Comparison of ENCODE assay signal across 9 cellular contexts in the genomic region with DNA sequence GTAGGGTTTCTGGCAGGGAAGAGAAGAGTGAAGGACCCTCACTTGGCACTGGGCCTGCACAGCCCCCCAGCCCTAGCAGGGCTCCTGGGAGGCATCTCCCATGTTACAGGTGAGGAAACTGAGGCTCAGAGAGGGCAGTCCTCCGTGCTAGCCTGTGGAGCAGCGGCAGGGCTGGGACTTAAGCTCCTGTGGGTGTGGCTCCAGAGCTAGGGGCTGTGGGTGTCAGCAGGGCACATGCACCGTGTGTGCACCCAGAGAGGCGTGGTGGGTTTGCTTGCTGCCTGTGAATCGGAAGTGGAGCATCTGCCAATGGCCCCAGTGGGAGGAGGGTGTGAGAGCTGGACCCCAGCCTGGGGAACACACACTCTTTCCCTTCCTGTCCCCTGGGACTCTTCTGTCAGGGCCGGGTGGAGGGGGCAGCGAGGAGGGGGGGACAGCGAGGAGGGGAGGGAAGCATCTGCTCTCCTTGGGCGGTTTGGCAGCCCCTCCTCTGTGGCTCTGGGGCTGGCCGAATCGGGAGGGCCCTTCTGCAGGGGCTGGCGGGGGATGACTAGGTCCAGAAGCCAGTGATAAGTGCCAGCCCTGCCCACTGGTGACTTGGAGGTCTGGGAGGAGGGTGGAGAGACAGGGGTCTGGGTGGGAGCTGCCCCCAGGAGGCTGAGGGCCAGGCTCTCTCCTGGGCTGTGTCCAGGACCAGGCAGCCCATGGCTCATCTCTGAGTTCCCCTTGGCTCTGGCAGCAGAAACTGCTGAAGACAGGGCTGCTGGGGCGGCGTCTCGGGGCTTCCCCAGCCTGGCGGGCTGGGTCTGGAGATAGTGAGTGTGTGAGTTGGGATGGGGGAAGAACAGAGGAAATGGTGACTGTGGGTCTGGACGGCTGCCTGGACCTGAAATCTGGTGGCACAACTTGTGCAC. TPM values are rescaled to one million over a fixed set of nuclear protein-coding genes. Genes with fewer than 3 reads are reported as not detected.
DNase-seq lines count a peak whose midpoint lies in the region; ATAC-seq and TF ChIP-seq lines count a peak whose summit lies in the region.
"Not testable (repeated sequence)": the region's sequence is repeated elsewhere in the genome, so short reads cannot be mapped to it uniquely, and the experiment has no call there.
"Had no signal": no experiment of that assay in that cellular context is flagged by ENCODE, and none has a peak within 500 bp of the region (broad histone marks: within the 10 kb centered on the region; RNA-seq: fewer than 3 reads in every experiment).

No MANE protein-coding gene starts in this region.

- not testable (repeated sequence) for H3K27me3 Mint-ChIP-seq in immature natural killer cell (ENCODE audit: low read depth in 3 of 3)

- not testable (repeated sequence) for H3K4me3 ChIP-seq in AG04450 (ENCODE audit: low read depth, low read length); colonic mucosa; rectal smooth muscle tissue (ENCODE audit: low read length)

- not testable (repeated sequence) for H3K27me3 ChIP-seq in AG04450 (ENCODE audit: control insufficient read depth, insufficient read depth, low read length); colonic mucosa; rectal smooth muscle tissue (ENCODE audit: control insufficient read depth, insufficient read depth, low read length)

- not testable (repeated sequence) for TF ChIP-seq CTCF in AG04450 (IDR thresholded peaks at IDR 0.05; ENCODE audit: low read depth, low read length); colonic mucosa (IDR thresholded peaks at IDR 0.05)

- CTCF ChIA-PET in AG04450 (lab: Charles Lee) = not testable (repeated sequence)

- peak overlapping the region; percentile 26 to 35 for H3K9ac ChIP-seq in colonic mucosa (ENCODE audit: low read depth in 2 of 2, low read length in 2 of 2)
- H3K9ac ChIP-seq in rectal smooth muscle tissue (ENCODE audit: low read length) = not testable (repeated sequence)

- H3K4me1 ChIP-seq in colonic mucosa = not testable (repeated sequence)
- H3K4me1 ChIP-seq in rectal smooth muscle tissue (ENCODE audit: control insufficient read depth, insufficient read depth, low read length) = peaks cover 73% of the 10 kb centered on the region

- not testable (repeated sequence) for H3K9me3 ChIP-seq in AG04450 (ENCODE audit: control insufficient read depth, insufficient read depth, low read length); colonic mucosa

- not testable (repeated sequence) for H3K36me3 Mint-ChIP-seq in immature natural killer cell

- peak overlapping the region; percentile 38 to 67 (median 64) for H3K4me3 Mint-ChIP-seq in immature natural killer cell

- H3K36me3 ChIP-seq in colonic mucosa; rectal smooth muscle tissue (ENCODE audit: control insufficient read depth, insufficient read depth, low read length): not testable (repeated sequence)

- H3K4me1 Mint-ChIP-seq in immature natural killer cell = peaks cover 25 to 33% of the 10 kb centered on the region in 2 donors

- POLR2A ChIA-PET in AG04450 (lab: Yijun Ruan, JAX) = not testable (repeated sequence)

- peak overlapping the region in 3 of 6 donors; percentile 32 to 71 (median 37) for H3K27ac Mint-ChIP-seq in immature natural killer cell

- DNase-seq in AG04450 (ENCODE audit: low read depth, low spot score) = not testable (repeated sequence)
- peak; percentile 62 for DNase-seq in NCI-H1694 (lab: John Stamatoyannopoulos, UW)
- DNase-seq in UCSD-AML1 (lab: John Stamatoyannopoulos, UW; ENCODE audit: unreplicated experiment) = peak; percentile 48
- DNase-seq in colonic mucosa = peak; percentile 40
- peak; percentile 18 to 38 (median 36) for DNase-seq in immature natural killer cell

- intact Hi-C loops in colonic mucosa (cut with DNase I) = not testable (repeated sequence)

- H3K27ac ChIP-seq in AG04450 (ENCODE audit: low read depth, low read length) = peak overlapping the region; percentile 31
- not testable (repeated sequence) for H3K27ac ChIP-seq in colonic mucosa
- H3K27ac ChIP-seq in rectal smooth muscle tissue (ENCODE audit: low read depth, low read length) = peak overlapping the region; percentile 98

- ATAC-seq in GM18868 (IDR thresholded peaks at IDR 0.05; ENCODE audit: unreplicated experiment) (peak; percentile 44), HG03097 (IDR thresholded peaks at IDR 0.05; ENCODE audit: low FRiP score, unreplicated experiment) (peak; percentile 35)

- not testable (repeated sequence) for H3K9me3 Mint-ChIP-seq in immature natural killer cell

RNA-seq across cellular contexts. Expression of a gene that starts 12.4 kb away (rescaled TPM):
- polyA plus RNA-seq in AG04450 (2011; rRNA removed) = 5.8 and 8.4 TPM in 2 replicates
- 11.9 and 14.1 TPM in 2 replicates for polyA minus RNA-seq in AG04450 (2011; rRNA and poly(A)+ RNA removed)
- 10 to 100 TPM in 1 of 2 donors, 1 to 10 TPM in 1; 2.1 to 12.7 TPM for total RNA-seq in colonic mucosa
- polyA plus RNA-seq in immature natural killer cell = under 1 TPM in 2 of 3 donors, not detected in 1; 0.12 to 0.18 TPM
- total RNA-seq: T-helper 1 cell treated with Interleukin-12 subunit alpha and Interleukin-12 subunit beta and Interleukin-4 antibody, amounts not matched to agents 30 ng/mL and 1 ng/mL, for 36 hours had no signal

RNA-seq across cellular contexts. Expression of a gene that starts 52.5 kb away (rescaled TPM):
- 14.2 and 17.4 TPM in 2 replicates for polyA plus RNA-seq in AG04450 (2011; rRNA removed)
- polyA minus RNA-seq in AG04450 (2011; rRNA and poly(A)+ RNA removed) = 26.2 and 34.8 TPM in 2 replicates
- total RNA-seq in colonic mucosa = 10 to 100 TPM; 26.2 to 28.1 TPM
- 1 to 10 TPM in 1 of 3 donors, under 1 TPM in 2; 0.43 to 1.3 (median 0.51) TPM for polyA plus RNA-seq in immature natural killer cell
